In genomic region chr2:68747413-68747812, GRCh38 we compare ENCODE assay signal across 21 cellular contexts. TPM values are rescaled to one million over a fixed set of nuclear protein-coding genes. Genes with fewer than 3 reads are reported as not detected.
DNase-seq lines count a peak whose midpoint lies in the region; ATAC-seq, FAIRE-seq and TF ChIP-seq lines count a peak whose summit lies in the region.
"Had no signal": no experiment of that assay in that cellular context is flagged by ENCODE, and none has a peak within 500 bp of the region (broad histone marks: within the 10 kb centered on the region; RNA-seq: fewer than 3 reads in every experiment).

No MANE protein-coding gene starts in this region.

- BruUV-seq in K562 (replicated peaks; lab: Mats Ljungman, UMichigan) = no TSS peak

- TF ChIP-seq POLR2A in K562 (conservative IDR thresholded peaks at IDR 0.05) (no peak), uterus (IDR thresholded peaks at IDR 0.05) (no peak)

- peaks cover 3% of the 10 kb centered on the region; the same call in 1 of the 2 replicates for H3F3A ChIP-seq in OCI-LY1 (ENCODE audit: insufficient read depth, low read length)

- WGBS in K562 (ENCODE audit: insufficient coverage, low coverage, missing lambda C conversion rate) = 12% methylated on average over 6 of the region's 6 CpGs

- H3K27ac ChIP-seq in OCI-LY1 (ENCODE audit: low read depth, low read length, poor library complexity, severe bottlenecking) (peak overlapping the region; percentile 45), K562 (ENCODE audit: extremely low read depth, low read depth, low read length) (no peak overlapping the region), uterus (no peak overlapping the region)
- H3K27ac ChIP-seq: gastrocnemius medialis, HL-60, left ventricle myocardium inferior had no signal

- in situ Hi-C loops in K562 (cut with MboI) = loop anchor here (10.0 kb wide), 1 partner anchor 177 kb away; no protein-coding TSS in a partner anchor

- peak overlapping the region; percentile 8 for H3K4me3 Mint-ChIP-seq in activated naive CD4-positive, alpha-beta T cell treated with anti-CD3 and anti-CD28 coated beads, Interleukin-2, amount 50 U/mL, for 24 hours
- no peak overlapping the region for H3K4me3 Mint-ChIP-seq in glutamatergic neuron (ENCODE audit: unreplicated experiment)
- H3K4me3 Mint-ChIP-seq: WTC11 had no signal

- no peaks in the 10 kb centered on the region for H3K27me3 Mint-ChIP-seq in activated naive CD4-positive, alpha-beta T cell treated with anti-CD3 and anti-CD28 coated beads, Interleukin-2, amount 50 U/mL, for 24 hours
- H3K27me3 Mint-ChIP-seq in glutamatergic neuron (ENCODE audit: unreplicated experiment) = peaks cover 3% of the 10 kb centered on the region

- H2AFZ ChIP-seq in OCI-LY1 (ENCODE audit: low read length) (no peak overlapping the region), K562 (ENCODE audit: low read depth, low read length) (peak overlapping the region; percentile 20)

- H4K20me1 ChIP-seq in OCI-LY1 (ENCODE audit: insufficient read depth, low read length) (no peaks in the 10 kb centered on the region), K562 (replicated peaks; ENCODE audit: control insufficient read depth, insufficient read depth, low read length) (no peaks in the 10 kb centered on the region)

- peaks cover 16% of the 10 kb centered on the region for H3K36me3 ChIP-seq in OCI-LY1 (ENCODE audit: insufficient read depth, low read length)
- no peaks in the 10 kb centered on the region for H3K36me3 ChIP-seq in K562 (ENCODE audit: control insufficient read depth, insufficient read depth, low read length)
- no peaks in the 10 kb centered on the region for H3K36me3 ChIP-seq in uterus
- H3K36me3 ChIP-seq: gastrocnemius medialis, left ventricle myocardium inferior, Peyer's patch had no signal

- peaks cover 66% of the 10 kb centered on the region for H3K4me1 ChIP-seq in OCI-LY1 (ENCODE audit: insufficient read depth, low read length, severe bottlenecking)
- peaks cover 0 to 12% of the 10 kb centered on the region in 2 experiments; a peak in 3 of 5 replicates for H3K4me1 ChIP-seq in K562 (replicated peaks in 1 of 2; ENCODE audit: control insufficient read depth in 2 of 2, insufficient read depth in 2 of 2, low read length in 2 of 2)
- no peaks in the 10 kb centered on the region for H3K4me1 ChIP-seq in uterus
- H3K4me1 ChIP-seq: left ventricle myocardium inferior had no signal

- H3K9me1 ChIP-seq in K562 (ENCODE audit: control insufficient read depth, insufficient read depth, low read length) = no peaks in the 10 kb centered on the region

- H3K9me3 Mint-ChIP-seq in activated naive CD4-positive, alpha-beta T cell treated with anti-CD3 and anti-CD28 coated beads, Interleukin-2, amount 50 U/mL, for 24 hours = peaks cover 5% of the 10 kb centered on the region
- no peaks in the 10 kb centered on the region for H3K9me3 Mint-ChIP-seq in glutamatergic neuron (ENCODE audit: unreplicated experiment)

- no peak for FAIRE-seq in K562 (lab: Jason Lieb, UNC)
- FAIRE-seq: colon, H1 had no signal

- H3K9me2 ChIP-seq in OCI-LY1 (ENCODE audit: low read depth, low read length) = no peaks in the 10 kb centered on the region

- intact Hi-C loops in K562 (cut with micrococcal nuclease) = no loop called here
- intact Hi-C loops in uterus (cut with DNase I; ENCODE audit: low total_unique reads) = loop anchor here (5.0 to 10.0 kb wide), 2 partner anchors 97 to 170 kb away; no protein-coding TSS in a partner anchor

- H3K4me3 ChIP-seq in OCI-LY1 (ENCODE audit: low read depth, low read length, poor library complexity, severe bottlenecking) (no peak overlapping the region), K562 (no peak overlapping the region), uterus (no peak overlapping the region)
- H3K4me3 ChIP-seq: gastrocnemius medialis, left ventricle myocardium inferior, Peyer's patch had no signal

- no peaks in the 10 kb centered on the region for H3K27me3 ChIP-seq in OCI-LY1 (ENCODE audit: insufficient read depth, low read length)
- H3K27me3 ChIP-seq in K562 (ENCODE audit: control insufficient read depth in 2 of 2, insufficient read depth in 2 of 2, low read length in 2 of 2) = no peaks in the 10 kb centered on the region
- no peaks in the 10 kb centered on the region for H3K27me3 ChIP-seq in uterus
- H3K27me3 ChIP-seq: gastrocnemius medialis, Peyer's patch had no signal

- POLR2A ChIA-PET in K562 (lab: Yijun Ruan, JAX) = interaction anchor here (0.7 kb wide), 1 partner anchor 73 kb away, joined by 3 read pairs; no protein-coding TSS in a partner anchor

- H3K27ac Mint-ChIP-seq in activated naive CD4-positive, alpha-beta T cell treated with anti-CD3 and anti-CD28 coated beads, Interleukin-2, amount 50 U/mL, for 24 hours = peak overlapping the region; percentile 95
- no peak overlapping the region for H3K27ac Mint-ChIP-seq in glutamatergic neuron (ENCODE audit: unreplicated experiment)
- H3K27ac Mint-ChIP-seq: WTC11 had no signal

- H3K36me3 Mint-ChIP-seq in activated naive CD4-positive, alpha-beta T cell treated with anti-CD3 and anti-CD28 coated beads, Interleukin-2, amount 50 U/mL, for 24 hours = peaks cover 25% of the 10 kb centered on the region
- H3K36me3 Mint-ChIP-seq in glutamatergic neuron (ENCODE audit: unreplicated experiment) = no peaks in the 10 kb centered on the region

- H3K9ac ChIP-seq in OCI-LY1 (ENCODE audit: low read length) (no peak overlapping the region), K562 (ENCODE audit: insufficient read depth in 1 of 2, low read depth in 2 of 2, low read length in 2 of 2) (no peak overlapping the region)

- no peaks in the 10 kb centered on the region for H3K9me3 ChIP-seq in OCI-LY1 (ENCODE audit: low read length)
- no peaks in the 10 kb centered on the region for H3K9me3 ChIP-seq in K562 (replicated peaks; ENCODE audit: control insufficient read depth, insufficient read depth, low read depth, low read length)
- H3K9me3 ChIP-seq in uterus = no peaks in the 10 kb centered on the region
- H3K9me3 ChIP-seq: gastrocnemius medialis, left ventricle myocardium inferior, Peyer's patch had no signal

- no peak for TF ChIP-seq RAD21 in K562 (CRISPR knock-in tag; conservative IDR thresholded peaks at IDR 0.05 in 1 of 2, IDR thresholded peaks at IDR 0.05 in 1 of 2)

- no peak for DNase-seq in activated naive CD4-positive, alpha-beta T cell treated with Interleukin-2 at 50 U/mL for 16 hours
- DNase-seq in K562 (ENCODE audit: extremely low read depth in 1 of 4, low spot score in 3 of 4) = no peak
- peak; percentile 24 for DNase-seq in stimulated activated CD8-positive, alpha-beta memory T cell treated with anti-CD3 and anti-CD28 coated beads, Interleukin-4, amount 100 ng/mL, for 48 hours
- no peak for DNase-seq in glutamatergic neuron
- DNase-seq in uterus = no peak
- DNase-seq: gastrocnemius medialis, KBM-7, left ventricle myocardium inferior, NCI-H1092, NCI-H2107, NCI-H526, SW 1271 had no signal

- H3K79me2 ChIP-seq in OCI-LY1 (ENCODE audit: insufficient read depth, low read length) = peaks cover 25% of the 10 kb centered on the region
- H3K79me2 ChIP-seq in K562 (ENCODE audit: control insufficient read depth, insufficient read depth, low read length) = no peaks in the 10 kb centered on the region

- H3K4me2 ChIP-seq in OCI-LY1 (ENCODE audit: low read length) (no peak overlapping the region), K562 (ENCODE audit: insufficient read depth, low read length) (peak overlapping the region; percentile 21)

- TF ChIP-seq EP300 in K562 (IDR thresholded peaks at IDR 0.05; ENCODE audit: low read length) = no peak

- TF ChIP-seq CTCF in OCI-LY1 (IDR thresholded peaks at IDR 0.05; ENCODE audit: low read length) = no peak
- TF ChIP-seq CTCF in K562 (IDR thresholded peaks at IDR 0.05 in 2 of 3, conservative IDR thresholded peaks at IDR 0.05 in 1 of 3; ENCODE audit: insufficient read depth in 2 of 3, low read depth in 1 of 3, low read length in 3 of 3) = no peak
- TF ChIP-seq CTCF in glutamatergic neuron (IDR thresholded peaks at IDR 0.05; ENCODE audit: partially characterized antibody, unreplicated experiment) = no peak
- no peak for TF ChIP-seq CTCF in uterus (IDR thresholded peaks at IDR 0.05)

- ATAC-seq in K562 (no peak), GM18520 (IDR thresholded peaks at IDR 0.05; ENCODE audit: unreplicated experiment) (no peak)
- ATAC-seq: gastrocnemius medialis, WTC11 had no signal

- CTCF ChIA-PET in K562 (lab: Yijun Ruan, JAX; ENCODE audit: low intra/inter-chr PET ratio) = no interaction called here

- peaks cover 92% of the 10 kb centered on the region for H3K4me1 Mint-ChIP-seq in activated naive CD4-positive, alpha-beta T cell treated with anti-CD3 and anti-CD28 coated beads, Interleukin-2, amount 50 U/mL, for 24 hours
- peaks cover 3% of the 10 kb centered on the region for H3K4me1 Mint-ChIP-seq in glutamatergic neuron (ENCODE audit: low read depth, unreplicated experiment)

RNA-seq across cellular contexts. Expression of gene ARHGAP25, which starts 12.8 kb away (rescaled TPM):
- total RNA-seq in K562 (2011; cell fraction: chromatin; rRNA removed; ENCODE audit: low replicate concordance) = 12.4 and 14.6 TPM in 2 replicates
- 7.8 and 9.2 TPM in 2 replicates for total RNA-seq in K562 (2011; cell fraction: nucleolus; rRNA removed)
- 8.2 and 9.0 TPM in 2 replicates for total RNA-seq in K562 (2011; cell fraction: nucleoplasm; rRNA removed)
- 10.0 and 12.8 TPM in 2 replicates for total RNA-seq in K562 (2014; rRNA removed)
- total RNA-seq in K562 (2014; rRNA removed; fragmentation: Illumina TruSeq; extraction: Trizol) = 9.7 and 13.1 TPM in 2 replicates
- total RNA-seq in K562 (2015; rRNA removed; fragmentation: Illumina TruSeq; extraction: Trizol) = 9.7 and 10.7 TPM in 2 replicates
- total RNA-seq in K562 (2021) = 9.8 and 13.2 TPM in 2 replicates
- 3.7 and 12.5 TPM in 2 replicates for polyA plus RNA-seq in K562 (2011; rRNA removed)
- 3.7 and 10.4 TPM in 2 replicates for polyA plus RNA-seq in K562 (2011; cell fraction: cytosol; rRNA removed)
- polyA plus RNA-seq in K562 (2011; cell fraction: nucleus; rRNA removed) = 4.7 and 19.4 TPM in 2 replicates
- polyA plus RNA-seq in K562 (2012) = 16.8 and 21.5 TPM in 2 replicates
- 14.8 and 16.0 TPM in 2 replicates for polyA plus RNA-seq in K562 (2014; fragmentation: Illumina TruSeq; extraction: Trizol)
- polyA plus RNA-seq in K562 (2014; fragmentation: Nextera tagmentation; extraction: Ambion mirVana) = 1 to 10 TPM; 4.9 to 6.8 TPM
- polyA plus RNA-seq in K562 (2014; rRNA removed) = 7.7 and 11.6 TPM in 2 replicates
- polyA minus RNA-seq in K562 (2011; rRNA and poly(A)+ RNA removed) = 3.0 and 9.5 TPM in 2 replicates
- 0.73 and 5.9 TPM in 2 replicates for polyA minus RNA-seq in K562 (2011; cell fraction: cytosol; rRNA and poly(A)+ RNA removed)
- 3.0 and 7.9 TPM in 2 replicates for polyA minus RNA-seq in K562 (2011; cell fraction: nucleus; rRNA and poly(A)+ RNA removed)
- total RNA-seq in glutamatergic neuron (ENCODE audit: unreplicated experiment) = 1.4 TPM
- total RNA-seq in uterus = 10 to 100 TPM in 1 of 4 donors, 1 to 10 TPM in 3; 3.1 to 11.4 (median 6.6) TPM
- total RNA-seq: epithelial cell of proximal tubule had no signal
